In the genomic region with DNA sequence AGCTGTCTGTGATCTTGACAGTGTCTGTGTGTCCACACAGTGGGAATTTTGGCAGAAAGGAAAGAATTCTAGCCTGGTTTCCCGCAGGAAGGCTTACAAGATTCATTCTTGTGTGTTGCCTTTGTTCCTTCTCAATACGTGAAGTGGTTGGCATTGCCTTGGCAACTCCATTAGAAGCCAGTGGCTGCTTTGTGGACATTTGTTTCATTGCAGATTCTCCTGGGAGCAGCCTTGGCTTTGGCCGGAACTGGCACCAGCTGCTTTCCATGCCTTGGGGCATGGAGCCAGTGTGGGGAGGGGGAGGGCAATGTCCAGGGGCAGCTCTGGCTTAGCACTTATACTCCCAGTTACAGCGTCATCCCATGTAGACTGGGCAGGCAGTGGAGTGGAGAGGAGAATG, we compare ENCODE assay signal across 14 cellular contexts. TPM values are rescaled to one million over a fixed set of nuclear protein-coding genes. Genes with fewer than 3 reads are reported as not detected.
DNase-seq lines count a peak whose midpoint lies in the region; ATAC-seq and TF ChIP-seq lines count a peak whose summit lies in the region.
"Had no signal": no experiment of that assay in that cellular context is flagged by ENCODE, and none has a peak within 500 bp of the region (broad histone marks: within the 10 kb centered on the region; RNA-seq: fewer than 3 reads in every experiment).

No MANE protein-coding gene starts in this region.

- H3K9me3 Mint-ChIP-seq in osteocyte (ENCODE audit: unreplicated experiment): peaks cover 13% of the 10 kb centered on the region

- H3K4me1 Mint-ChIP-seq in osteocyte (ENCODE audit: unreplicated experiment): peaks cover 12% of the 10 kb centered on the region

- H3K36me3 Mint-ChIP-seq in osteocyte (ENCODE audit: unreplicated experiment): peaks cover 10% of the 10 kb centered on the region

- TF ChIP-seq CTCF in osteocyte (IDR thresholded peaks at IDR 0.05) (no peak), GM10248 (IDR thresholded peaks at IDR 0.05; ENCODE audit: control extremely low read depth, extremely low read depth, low read depth, missing control alignments) (no peak)

- DNase-seq in M059J (ENCODE audit: low read depth) (peak; percentile 14), NCI-H2107 (lab: John Stamatoyannopoulos, UW) (peak; percentile 42), astrocyte of the hippocampus (ENCODE audit: low read depth, low spot score) (peak; percentile 77), osteocyte (ENCODE audit: extremely low spot score, unreplicated experiment) (no peak), SKM-1 (lab: John Stamatoyannopoulos, UW; ENCODE audit: unreplicated experiment) (no peak), GM10248 (ENCODE audit: extremely low spot score) (no peak)
- DNase-seq: AML-193; cerebellar nuclear complex; foreskin fibroblast; NK-92 treated with Interleukin-12 subunit alpha and Interleukin-12 subunit beta, amount 100 ng/mL, for 24 hours; T-helper 2 cell had no signal

- no peaks in the 10 kb centered on the region for H3K27me3 Mint-ChIP-seq in osteocyte (ENCODE audit: unreplicated experiment)
- H3K27me3 Mint-ChIP-seq: IgD-negative memory B cell had no signal

- POLR2A ChIA-PET in GM10248 (lab: Yijun Ruan, JAX): no interaction called here

- no peak overlapping the region for H3K4me3 Mint-ChIP-seq in osteocyte (ENCODE audit: unreplicated experiment)

- CTCF ChIA-PET in GM10248 (lab: Yijun Ruan, JAX): interaction anchor here (1.4 to 1.9 kb wide), 3 partner anchors 11 to 49 kb away, joined by 3 to 6 read pairs (median 3); no protein-coding TSS in a partner anchor

- H3K27ac Mint-ChIP-seq in osteocyte (ENCODE audit: unreplicated experiment): peak overlapping the region; percentile 66
- H3K27ac Mint-ChIP-seq: IgD-negative memory B cell had no signal

- no peak for ATAC-seq in HG03175 (IDR thresholded peaks at IDR 0.05; ENCODE audit: unreplicated experiment)
- ATAC-seq: left lobe of liver had no signal

RNA-seq across cellular contexts. Expression of a gene that starts 39.4 kb away (rescaled TPM):
- total RNA-seq in M059J (2014; rRNA removed; shearing (Covaris generic)): 0.54 and 1.3 TPM in 2 replicates
- total RNA-seq in osteocyte: 10.2 and 10.7 TPM in 2 replicates

Comparison
In these comparisons a context has a peak if more than half of its experiments do, and no peak if none do; other contexts are left out.
1. DNase-seq: peak in M059J (single experiment), NCI-H2107 (single experiment) and astrocyte of the hippocampus (single experiment); none in osteocyte (single experiment), SKM-1 (single experiment) and GM10248 (single experiment).